ENCODE assay signal across 15 cellular contexts in the genomic region with DNA sequence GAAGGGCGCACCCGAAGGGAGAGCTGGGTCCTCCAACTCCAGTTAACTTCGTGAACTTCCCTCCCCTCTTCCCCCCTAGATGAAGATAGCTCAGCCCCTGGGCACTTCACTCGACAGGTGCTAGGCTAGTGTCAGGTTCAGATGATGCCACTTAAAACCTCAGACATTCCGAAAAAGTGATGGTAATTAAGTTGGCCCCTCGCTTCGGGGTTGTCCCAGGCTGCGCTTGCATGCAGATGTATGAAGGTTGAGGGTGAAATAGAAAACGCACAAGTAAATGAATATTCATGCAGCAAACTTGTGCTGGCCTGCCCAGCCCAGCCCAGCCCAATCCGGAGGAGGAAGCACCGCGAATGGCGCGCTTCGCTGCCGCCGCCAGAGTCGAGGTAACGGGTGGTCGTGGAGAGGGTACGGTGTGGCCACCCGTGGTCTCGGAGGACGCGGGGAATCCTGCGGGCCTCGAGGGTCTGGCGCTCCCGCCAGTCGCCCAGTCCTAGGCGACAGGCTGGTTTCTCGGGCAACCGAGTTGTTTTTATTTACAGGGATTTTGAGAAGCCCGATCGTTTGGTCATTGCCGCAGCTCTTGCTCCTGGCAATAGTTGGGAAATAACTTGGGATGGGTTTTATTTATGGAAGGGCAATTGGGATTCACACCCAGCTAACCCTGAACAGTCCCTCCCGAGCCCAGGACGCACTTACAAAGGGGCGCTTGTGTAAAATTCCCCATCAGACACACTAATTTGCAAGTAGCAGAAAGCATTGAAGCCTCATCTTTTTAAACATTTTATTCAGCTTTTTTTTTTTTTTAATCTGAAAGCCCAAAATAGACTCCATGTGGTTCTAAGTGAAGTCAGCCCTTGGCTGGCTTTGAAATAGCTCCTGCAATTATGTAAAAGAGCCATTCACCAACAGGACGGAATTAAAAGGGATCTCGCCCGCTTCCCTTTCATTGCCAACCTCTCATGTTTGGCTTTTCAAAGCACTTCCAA. TPM values are rescaled to one million over a fixed set of nuclear protein-coding genes. Genes with fewer than 3 reads are reported as not detected.
A peak's percentile ranks its signal among the peaks of the same experiment; 100 is the strongest.
DNase-seq lines count a peak whose midpoint lies in the region; ATAC-seq and TF ChIP-seq lines count a peak whose summit lies in the region.
"Had no signal": no experiment of that assay in that cellular context is flagged by ENCODE, and none has a peak within 500 bp of the region (broad histone marks: within the 10 kb centered on the region; RNA-seq: fewer than 3 reads in every experiment).

No MANE protein-coding gene starts in this region.

- peaks cover 70% of the 10 kb centered on the region for H3K4me1 Mint-ChIP-seq in osteocyte (ENCODE audit: unreplicated experiment)

- TF ChIP-seq CTCF in GM20000 (IDR thresholded peaks at IDR 0.05; ENCODE audit: extremely low read depth, missing control alignments) (no peak), osteocyte (IDR thresholded peaks at IDR 0.05) (no peak)

- no peaks in the 10 kb centered on the region for H3K9me3 Mint-ChIP-seq in osteocyte (ENCODE audit: unreplicated experiment)
- H3K9me3 Mint-ChIP-seq: activated T-helper 2 cell treated with anti-CD3 and anti-CD28 coated beads, Interferon-gamma antibody, Interleukin-2, Interleukin-4, amounts not matched to agents 10 μg/mL and 5 μg/mL and 100 μg/mL, durations not matched to agents 14 hours and 24 hours and 36 hours had no signal

- DNase-seq in GM20000 (ENCODE audit: low spot score) (peak; percentile 39), NCI-H526 treated with DMSO at 0.1 percent for 48 hours (lab: John Stamatoyannopoulos, UW) (peak; percentile 27), foreskin melanocyte (peak; percentile 79), osteocyte (ENCODE audit: extremely low spot score, unreplicated experiment) (no peak), Right ventricle myocardium inferior (ENCODE audit: missing footprints) (no peak), OCI-M1 (lab: John Stamatoyannopoulos, UW) (no peak), germinal center (ENCODE audit: low spot score) (no peak)
- DNase-seq: activated CD4-positive, alpha-beta T cell treated with anti-CD3 and anti-CD28 coated beads for 1 hour; NCI-H1092; NCI-H524 treated with DMSO at 0.1 percent for 48 hours; small intestine had no signal

- peak overlapping the region; percentile 92 for H3K27ac Mint-ChIP-seq in osteocyte (ENCODE audit: unreplicated experiment)
- H3K27ac Mint-ChIP-seq: activated T-helper 2 cell treated with anti-CD3 and anti-CD28 coated beads, Interferon-gamma antibody, Interleukin-2, Interleukin-4, amounts not matched to agents 10 μg/mL and 5 μg/mL and 100 μg/mL, durations not matched to agents 14 hours and 24 hours and 36 hours had no signal

- intact Hi-C loops in Right ventricle myocardium inferior (cut with DNase I), result no loop called here

- H3K27me3 Mint-ChIP-seq in osteocyte (ENCODE audit: unreplicated experiment), result no peaks in the 10 kb centered on the region

- H3K4me3 Mint-ChIP-seq in osteocyte (ENCODE audit: unreplicated experiment), result peak overlapping the region; percentile 48

- no peaks in the 10 kb centered on the region for H3K36me3 Mint-ChIP-seq in osteocyte (ENCODE audit: unreplicated experiment)

- ATAC-seq in GM19324 (IDR thresholded peaks at IDR 0.05; ENCODE audit: low FRiP score, unreplicated experiment) (no peak), Right ventricle myocardium inferior (no peak)

RNA-seq across cellular contexts. Expression of gene GBX2, which starts 3.3 kb away (rescaled TPM):
- 56.5 and 60.7 TPM in 2 replicates for total RNA-seq in osteocyte
- total RNA-seq in Right ventricle myocardium inferior, result not detected
- total RNA-seq: activated T-helper 2 cell treated with anti-CD3 and anti-CD28 coated beads, Interferon-gamma antibody, Interleukin-2, Interleukin-4, amounts not matched to agents 10 μg/mL and 5 μg/mL and 100 μg/mL, durations not matched to agents 14 hours and 24 hours and 36 hours; esophagus muscularis mucosa; thoracic aorta had no signal

Comparison
In these comparisons a context has a peak if more than half of its experiments do, and no peak if none do; other contexts are left out.
1. DNase-seq: peak in GM20000 (single experiment), NCI-H526 treated with DMSO at 0.1 percent for 48 hours (single experiment) and foreskin melanocyte (single experiment); none in osteocyte (single experiment), Right ventricle myocardium inferior (single experiment), OCI-M1 (single experiment) and germinal center (single experiment).
2. RNA of gene GBX2, which starts 3.3 kb away (total RNA-seq): 56.5 to 60.7 TPM in osteocyte; not detected in Right ventricle myocardium inferior (single experiment); every median in the first group is over 10 times any median in the second.